In the genomic region with DNA sequence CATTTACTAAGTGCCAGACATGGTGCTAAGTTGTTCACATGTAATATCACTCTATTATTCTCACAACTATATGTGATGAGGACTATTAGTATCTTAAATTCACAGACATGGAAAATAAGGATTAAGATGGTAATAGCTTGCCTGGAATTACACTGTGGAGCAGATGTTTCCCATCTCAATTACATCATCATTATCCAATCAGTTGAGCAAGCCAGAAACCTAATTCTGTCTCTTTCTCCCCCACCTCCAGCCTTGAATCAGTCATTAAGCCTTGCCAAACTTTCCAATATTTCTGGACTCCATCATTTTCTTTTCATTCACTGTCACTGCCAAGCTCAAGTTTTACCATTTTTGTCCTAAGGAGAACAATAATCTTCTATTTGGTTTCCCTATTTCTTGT, we compare ENCODE assay signal across 19 cellular contexts.
DNase-seq lines count a peak whose midpoint lies in the region; ATAC-seq and TF ChIP-seq lines count a peak whose summit lies in the region.
"Had no signal": no experiment of that assay in that cellular context is flagged by ENCODE, and none has a peak within 500 bp of the region (broad histone marks: within the 10 kb centered on the region; RNA-seq: fewer than 3 reads in every experiment).

No MANE protein-coding gene starts in this region.

- POLR2A ChIA-PET in activated CD8-positive, alpha-beta T cell treated with anti-CD3 and anti-CD28 coated beads for 36 hours (lab: Charles Lee): no interaction called here

- H3K9me2 ChIP-seq in GM23248 (ENCODE audit: insufficient read depth): no peaks in the 10 kb centered on the region

- no peak for TF ChIP-seq CTCF in mammary epithelial cell (conservative IDR thresholded peaks at IDR 0.05 in 1 of 2, IDR thresholded peaks at IDR 0.05 in 1 of 2; ENCODE audit: extremely low read depth in 1 of 2, insufficient read depth in 1 of 2, low read depth in 1 of 2, low read length in 2 of 2)
- no peak for TF ChIP-seq CTCF in breast epithelium (IDR thresholded peaks at IDR 0.05)
- TF ChIP-seq CTCF in gastroesophageal sphincter (IDR thresholded peaks at IDR 0.05): no peak
- no peak for TF ChIP-seq CTCF in activated CD8-positive, alpha-beta T cell treated with anti-CD3 and anti-CD28 coated beads for 36 hours (IDR thresholded peaks at IDR 0.05)

- no peaks in the 10 kb centered on the region for H3F3A ChIP-seq in GM23248 (ENCODE audit: insufficient read depth)

- no peaks in the 10 kb centered on the region for H3K27me3 Mint-ChIP-seq in activated CD4-positive, alpha-beta T cell treated with anti-CD3 and anti-CD28 coated beads, Interleukin-2, amount 10 ng/mL, durations not matched to agents 24 days and 14 days
- no peaks in the 10 kb centered on the region for H3K27me3 Mint-ChIP-seq in activated CD8-positive, alpha-beta T cell treated with anti-CD3 and anti-CD28 coated beads for 36 hours
- no peaks in the 10 kb centered on the region for H3K27me3 Mint-ChIP-seq in activated naive CD4-positive, alpha-beta T cell treated with anti-CD3 and anti-CD28 coated beads for 36 hours (ENCODE audit: low read depth)
- H3K27me3 Mint-ChIP-seq: CD4-positive, alpha-beta T cell had no signal

- H3K9me3 ChIP-seq in mammary epithelial cell (replicated peaks; ENCODE audit: insufficient read depth, low read length): no peaks in the 10 kb centered on the region
- H3K9me3 ChIP-seq in breast epithelium: no peaks in the 10 kb centered on the region
- H3K9me3 ChIP-seq in GM23248 (ENCODE audit: low read depth): no peaks in the 10 kb centered on the region
- H3K9me3 ChIP-seq in gastroesophageal sphincter: no peaks in the 10 kb centered on the region
- H3K9me3 ChIP-seq: Caco-2 had no signal

- H3K27ac Mint-ChIP-seq in activated CD4-positive, alpha-beta T cell treated with anti-CD3 and anti-CD28 coated beads, Interleukin-2, amount 10 ng/mL, durations not matched to agents 24 days and 14 days: no peak overlapping the region
- no peak overlapping the region for H3K27ac Mint-ChIP-seq in activated CD8-positive, alpha-beta T cell treated with anti-CD3 and anti-CD28 coated beads for 36 hours
- no peak overlapping the region for H3K27ac Mint-ChIP-seq in activated naive CD4-positive, alpha-beta T cell treated with anti-CD3 and anti-CD28 coated beads for 36 hours
- H3K27ac Mint-ChIP-seq: CD4-positive, alpha-beta T cell; GM23338 had no signal

- H3K4me3 ChIP-seq in mammary epithelial cell (replicated peaks in 1 of 3; ENCODE audit: insufficient read depth in 1 of 3, low read depth in 2 of 3, low read length in 3 of 3): no peak overlapping the region
- no peak overlapping the region for H3K4me3 ChIP-seq in breast epithelium
- no peak overlapping the region for H3K4me3 ChIP-seq in GM23248
- H3K4me3 ChIP-seq in gastroesophageal sphincter: no peak overlapping the region
- H3K4me3 ChIP-seq: GM23338 had no signal

- H3K27me3 ChIP-seq in mammary epithelial cell (ENCODE audit: insufficient read depth, low read length) (no peaks in the 10 kb centered on the region), breast epithelium (no peaks in the 10 kb centered on the region), GM23248 (replicated peaks; ENCODE audit: insufficient read depth) (no peaks in the 10 kb centered on the region), gastroesophageal sphincter (no peaks in the 10 kb centered on the region)

- CTCF ChIA-PET in mammary epithelial cell (lab: Charles Lee; ENCODE audit: low non-redundant PET): no interaction called here
- CTCF ChIA-PET in activated CD8-positive, alpha-beta T cell treated with anti-CD3 and anti-CD28 coated beads for 36 hours (lab: Charles Lee): no interaction called here
- CTCF ChIA-PET in activated naive CD4-positive, alpha-beta T cell treated with anti-CD3 and anti-CD28 coated beads for 36 hours (lab: Charles Lee): no interaction called here

- TF ChIP-seq POLR2A in breast epithelium (IDR thresholded peaks at IDR 0.05): no peak
- no peak for TF ChIP-seq POLR2A in gastroesophageal sphincter (IDR thresholded peaks at IDR 0.05)

- dilution Hi-C loops in mammary epithelial cell (cut with HindIII; ENCODE audit: low sequenced_read_pairs): no loop called here

- H3K4me1 Mint-ChIP-seq in activated CD4-positive, alpha-beta T cell treated with anti-CD3 and anti-CD28 coated beads, Interleukin-2, amount 10 ng/mL, durations not matched to agents 24 days and 14 days: no peaks in the 10 kb centered on the region
- H3K4me1 Mint-ChIP-seq in activated CD8-positive, alpha-beta T cell treated with anti-CD3 and anti-CD28 coated beads for 36 hours (ENCODE audit: low read depth): no peaks in the 10 kb centered on the region
- no peaks in the 10 kb centered on the region for H3K4me1 Mint-ChIP-seq in activated naive CD4-positive, alpha-beta T cell treated with anti-CD3 and anti-CD28 coated beads for 36 hours (ENCODE audit: low read depth)

- H3K27ac ChIP-seq in mammary epithelial cell (ENCODE audit: insufficient read depth, low read depth, low read length) (no peak overlapping the region), breast epithelium (peak overlapping the region in 1 of 2 donors; percentile 3), GM23248 (no peak overlapping the region), gastroesophageal sphincter (no peak overlapping the region)

- H2AFZ ChIP-seq in mammary epithelial cell (ENCODE audit: low read depth, low read length) (peak overlapping the region; percentile 37), GM23248 (no peak overlapping the region)
- H2AFZ ChIP-seq: GM23338 had no signal

- H3K4me2 ChIP-seq in mammary epithelial cell (ENCODE audit: insufficient read depth, low read depth, low read length) (no peak overlapping the region), GM23248 (ENCODE audit: unreplicated experiment) (no peak overlapping the region)
- H3K4me2 ChIP-seq: GM23338 had no signal

- H3K79me2 ChIP-seq in mammary epithelial cell (ENCODE audit: insufficient read depth, low read length) (no peaks in the 10 kb centered on the region), GM23248 (ENCODE audit: insufficient read depth) (no peaks in the 10 kb centered on the region)

- H3K4me3 Mint-ChIP-seq in activated CD4-positive, alpha-beta T cell treated with anti-CD3 and anti-CD28 coated beads, Interleukin-2, amount 10 ng/mL, durations not matched to agents 24 days and 14 days: no peak overlapping the region
- no peak overlapping the region for H3K4me3 Mint-ChIP-seq in activated CD8-positive, alpha-beta T cell treated with anti-CD3 and anti-CD28 coated beads for 36 hours
- no peak overlapping the region for H3K4me3 Mint-ChIP-seq in activated naive CD4-positive, alpha-beta T cell treated with anti-CD3 and anti-CD28 coated beads for 36 hours
- H3K4me3 Mint-ChIP-seq: CD4-positive, alpha-beta T cell; GM23338 had no signal

- H3K4me1 ChIP-seq in mammary epithelial cell (ENCODE audit: insufficient read depth, low read length) (peaks cover 13% of the 10 kb centered on the region), breast epithelium (peaks cover 0 to 3% of the 10 kb centered on the region in 2 donors), GM23248 (ENCODE audit: insufficient read depth) (no peaks in the 10 kb centered on the region), gastroesophageal sphincter (peaks cover 0 to 16% (median 2%) of the 10 kb centered on the region in 3 donors)
- H3K4me1 ChIP-seq: Caco-2 had no signal

- no peaks in the 10 kb centered on the region for H3K36me3 ChIP-seq in mammary epithelial cell (ENCODE audit: insufficient read depth, low read length)
- H3K36me3 ChIP-seq in breast epithelium: no peaks in the 10 kb centered on the region
- no peaks in the 10 kb centered on the region for H3K36me3 ChIP-seq in GM23248 (ENCODE audit: low read depth)
- H3K36me3 ChIP-seq in gastroesophageal sphincter: no peaks in the 10 kb centered on the region

- in situ Hi-C loops in mammary epithelial cell (cut with MboI; ENCODE audit: low sequenced_read_pairs in 2 of 2) (no loop called here), GM23248 (cut with MboI) (no loop called here)

- BruUV-seq in mammary epithelial cell (replicated peaks; lab: Mats Ljungman, UMichigan): no TSS peak

- no peaks in the 10 kb centered on the region for H4K20me1 ChIP-seq in mammary epithelial cell (ENCODE audit: insufficient read depth, low read length)
- no peaks in the 10 kb centered on the region for H4K20me1 ChIP-seq in GM23248 (ENCODE audit: insufficient read depth)

- H3K9ac ChIP-seq in mammary epithelial cell (ENCODE audit: insufficient read depth, low read length) (no peak overlapping the region), GM23248 (no peak overlapping the region)

- peak; percentile 58 for ATAC-seq in gastroesophageal sphincter
- no peak for ATAC-seq in activated CD8-positive, alpha-beta T cell treated with anti-CD3 and anti-CD28 coated beads for 36 hours
- ATAC-seq: GM23338, SK-N-SH treated with all-trans-retinoic acid at 6 μM for 48 hours had no signal

- H3K36me3 Mint-ChIP-seq in activated CD4-positive, alpha-beta T cell treated with anti-CD3 and anti-CD28 coated beads, Interleukin-2, amount 10 ng/mL, durations not matched to agents 24 days and 14 days (ENCODE audit: low read depth): no peaks in the 10 kb centered on the region
- H3K36me3 Mint-ChIP-seq in activated CD8-positive, alpha-beta T cell treated with anti-CD3 and anti-CD28 coated beads for 36 hours (ENCODE audit: low read depth): no peaks in the 10 kb centered on the region
- H3K36me3 Mint-ChIP-seq in activated naive CD4-positive, alpha-beta T cell treated with anti-CD3 and anti-CD28 coated beads for 36 hours (ENCODE audit: low read depth): no peaks in the 10 kb centered on the region

- H3K9me3 Mint-ChIP-seq in activated CD4-positive, alpha-beta T cell treated with anti-CD3 and anti-CD28 coated beads, Interleukin-2, amount 10 ng/mL, durations not matched to agents 24 days and 14 days: no peaks in the 10 kb centered on the region
- no peaks in the 10 kb centered on the region for H3K9me3 Mint-ChIP-seq in activated CD8-positive, alpha-beta T cell treated with anti-CD3 and anti-CD28 coated beads for 36 hours
- H3K9me3 Mint-ChIP-seq in activated naive CD4-positive, alpha-beta T cell treated with anti-CD3 and anti-CD28 coated beads for 36 hours: no peaks in the 10 kb centered on the region
- H3K9me3 Mint-ChIP-seq: CD4-positive, alpha-beta T cell; GM23338 had no signal

- no peak for TF ChIP-seq EP300 in gastroesophageal sphincter (IDR thresholded peaks at IDR 0.05)

- no peak for DNase-seq in mammary epithelial cell
- no peak for DNase-seq in breast epithelium (ENCODE audit: low spot score in 2 of 2)
- peak; percentile 25 for DNase-seq in GM23248
- peak; percentile 63 for DNase-seq in NCI-H82 (lab: John Stamatoyannopoulos, UW)
- no peak for DNase-seq in activated CD4-positive, alpha-beta T cell treated with anti-CD3 and anti-CD28 coated beads, Interleukin-2, amount 10 ng/mL, durations not matched to agents 24 days and 14 days
- DNase-seq in activated CD8-positive, alpha-beta T cell treated with anti-CD3 and anti-CD28 coated beads for 36 hours: no peak
- DNase-seq in activated naive CD4-positive, alpha-beta T cell treated with anti-CD3 and anti-CD28 coated beads for 36 hours: no peak
- DNase-seq: Caco-2; CD4-positive, alpha-beta T cell; DMS53; EL; KBM-7; NCI-H187; NCI-H2107; NCI-H226; SHP77 treated with DMSO at 0.1 percent for 48 hours had no signal

- intact Hi-C loops in mammary epithelial cell (cut with micrococcal nuclease): loop anchor here (5.0 kb wide), 1 partner anchor 54 kb away; no protein-coding TSS in a partner anchor
- intact Hi-C loops in breast epithelium (cut with DNase I; ENCODE audit: low total_unique reads): no loop called here
- intact Hi-C loops in activated CD4-positive, alpha-beta T cell treated with anti-CD3 and anti-CD28 coated beads, Interleukin-2, amount 10 ng/mL, durations not matched to agents 24 days and 14 days (cut with micrococcal nuclease): no loop called here
- intact Hi-C loops in activated CD8-positive, alpha-beta T cell treated with anti-CD3 and anti-CD28 coated beads for 36 hours (cut with micrococcal nuclease): no loop called here
- intact Hi-C loops in activated naive CD4-positive, alpha-beta T cell treated with anti-CD3 and anti-CD28 coated beads for 36 hours (cut with micrococcal nuclease): no loop called here

Comparison
In these comparisons a context has a peak if more than half of its experiments do, and no peak if none do; other contexts are left out.
1. DNase-seq: peak in GM23248 (single experiment) and NCI-H82 (single experiment); none in mammary epithelial cell (single experiment), breast epithelium (0 of 2), activated CD4-positive, alpha-beta T cell treated with anti-CD3 and anti-CD28 coated beads, Interleukin-2, amount 10 ng/mL, durations not matched to agents 24 days and 14 days (single experiment), activated CD8-positive, alpha-beta T cell treated with anti-CD3 and anti-CD28 coated beads for 36 hours (single experiment) and activated naive CD4-positive, alpha-beta T cell treated with anti-CD3 and anti-CD28 coated beads for 36 hours (single experiment).